Comparison of ENCODE assay signal across 25 cellular contexts in the genomic region with DNA sequence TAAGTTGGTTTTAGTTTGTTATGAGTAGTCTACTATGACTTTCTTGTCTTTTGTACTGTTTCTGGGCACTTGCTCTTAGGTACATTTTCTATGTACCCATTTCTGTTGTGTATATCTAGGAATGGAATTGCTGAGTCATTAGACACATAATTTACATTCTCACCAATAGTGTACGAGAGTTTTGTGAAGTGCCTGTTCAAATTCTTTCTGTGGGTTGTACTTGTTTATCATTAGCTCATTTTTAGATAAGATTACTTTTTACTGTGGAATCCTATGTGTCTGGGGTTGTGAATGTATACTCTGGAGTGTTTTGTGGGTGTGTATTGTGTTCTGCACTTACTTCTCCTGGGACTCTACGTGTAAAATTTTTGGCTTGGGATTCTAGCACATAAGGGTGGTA. TPM values are rescaled to one million over a fixed set of nuclear protein-coding genes. Genes with fewer than 3 reads are reported as not detected.
DNase-seq lines count a peak whose midpoint lies in the region; ATAC-seq, FAIRE-seq and TF ChIP-seq lines count a peak whose summit lies in the region.
"Had no signal": no experiment of that assay in that cellular context is flagged by ENCODE, and none has a peak within 500 bp of the region (broad histone marks: within the 10 kb centered on the region; RNA-seq: fewer than 3 reads in every experiment).

No MANE protein-coding gene starts in this region.

- no peaks in the 10 kb centered on the region for H3K27me3 Mint-ChIP-seq in astrocyte (ENCODE audit: low read depth, unreplicated experiment)
- H3K27me3 Mint-ChIP-seq: activated CD4-positive, alpha-beta T cell treated with anti-CD3 and anti-CD28 coated beads, Interleukin-2, amount 10 ng/mL, durations not matched to agents 7 days and 5 days had no signal

- peaks cover 10% of the 10 kb centered on the region for H3K4me1 Mint-ChIP-seq in astrocyte (ENCODE audit: low read depth, unreplicated experiment)

- H3K36me3 Mint-ChIP-seq in astrocyte (ENCODE audit: low read depth, unreplicated experiment), result no peaks in the 10 kb centered on the region

- H3K9me3 Mint-ChIP-seq in astrocyte (ENCODE audit: unreplicated experiment), result peaks cover 4% of the 10 kb centered on the region

- H3K9me3 ChIP-seq in HCT116 (ENCODE audit: control insufficient read depth in 1 of 2, insufficient read depth in 1 of 2, low read depth in 1 of 2, low read length in 2 of 2) (no peaks in the 10 kb centered on the region), astrocyte (ENCODE audit: insufficient read depth, low read depth, low read length) (no peaks in the 10 kb centered on the region), lower lobe of right lung (no peaks in the 10 kb centered on the region)
- H3K9me3 ChIP-seq: BE2C had no signal

- POLR2A ChIA-PET in HCT116 (lab: Charles Lee), result no interaction called here

- no peaks in the 10 kb centered on the region for H3K9me2 ChIP-seq in HCT116 (ENCODE audit: insufficient read depth)

- no peak for TF ChIP-seq POLR2A in HCT116 (IDR thresholded peaks at IDR 0.05; ENCODE audit: borderline replicate concordance, extremely low read depth, insufficient read depth, insufficient read length)

- H4K20me1 ChIP-seq in HCT116 (ENCODE audit: insufficient read depth) (no peaks in the 10 kb centered on the region), astrocyte (ENCODE audit: insufficient read depth, low read length) (no peaks in the 10 kb centered on the region)

- TF ChIP-seq RAD21 in HCT116 (IDR thresholded peaks at IDR 0.05; ENCODE audit: low read depth), result no peak

- FAIRE-seq in astrocyte (lab: Jason Lieb, UNC), result peak; percentile 70
- FAIRE-seq: colon, HTR-8/SVneo, TTC549 had no signal

- RAD21 ChIA-PET in HCT116 (lab: Charles Lee; ENCODE audit: low non-redundant PET in 1 of 2, low total read pairs in 2 of 2, uncharacterized antibody in 2 of 2, unreplicated experiment in 2 of 2), result no interaction called here

- H2AFZ ChIP-seq in HCT116 (ENCODE audit: low read depth, low read length, poor library complexity, severe bottlenecking) (peak overlapping the region; percentile 17), astrocyte (ENCODE audit: low read depth, low read length) (no peak overlapping the region)

- H3K36me3 ChIP-seq in HCT116 (ENCODE audit: control insufficient read depth in 1 of 2, insufficient read depth in 2 of 2, low read length in 2 of 2) (no peaks in the 10 kb centered on the region), astrocyte (ENCODE audit: insufficient read depth, low read length) (no peaks in the 10 kb centered on the region), lower lobe of right lung (no peaks in the 10 kb centered on the region)
- H3K36me3 ChIP-seq: BE2C had no signal

- H3K9ac ChIP-seq in HCT116 (ENCODE audit: low read length), result no peak overlapping the region
- H3K9ac ChIP-seq in astrocyte (ENCODE audit: low read length), result no peak overlapping the region

- H3K27ac ChIP-seq in HCT116 (ENCODE audit: low read depth, low read length) (no peak overlapping the region), astrocyte (ENCODE audit: low read depth, low read length) (peak overlapping the region; percentile 51), lower lobe of right lung (no peak overlapping the region)

- H3K4me1 ChIP-seq in HCT116 (ENCODE audit: control insufficient read depth in 1 of 2, insufficient read depth in 2 of 2, low read length in 2 of 2) (no peaks in the 10 kb centered on the region), astrocyte (ENCODE audit: insufficient read depth, low read length) (peaks cover 5% of the 10 kb centered on the region), lower lobe of right lung (peaks cover 17% of the 10 kb centered on the region)
- H3K4me1 ChIP-seq: BE2C had no signal

- H3K79me2 ChIP-seq in HCT116 (ENCODE audit: insufficient read depth, low read length), result no peaks in the 10 kb centered on the region
- no peaks in the 10 kb centered on the region for H3K79me2 ChIP-seq in astrocyte (ENCODE audit: insufficient read depth, low read length)

- H3K27me3 ChIP-seq in HCT116 (ENCODE audit: insufficient read depth, low read length), result no peaks in the 10 kb centered on the region
- H3K27me3 ChIP-seq in astrocyte (ENCODE audit: insufficient read depth, low read length), result no peaks in the 10 kb centered on the region
- no peaks in the 10 kb centered on the region for H3K27me3 ChIP-seq in lower lobe of right lung (ENCODE audit: low read depth)
- H3K27me3 ChIP-seq: BE2C had no signal

- peak; percentile 35 to 38 for ATAC-seq in activated CD4-positive, CD25-positive, alpha-beta regulatory T cell treated with anti-CD3 and anti-CD28 coated beads, Interleukin-2, amount 50 U/mL, for 24 hours
- no peak for ATAC-seq in HCT116
- ATAC-seq in lower lobe of right lung, result peak; percentile 53 to 79
- no peak for ATAC-seq in GM21723 (IDR thresholded peaks at IDR 0.05; ENCODE audit: unreplicated experiment)

- CTCF ChIA-PET in HCT116 (lab: Charles Lee), result no interaction called here

- H3K4me3 Mint-ChIP-seq in astrocyte (ENCODE audit: unreplicated experiment), result no peak overlapping the region
- H3K4me3 Mint-ChIP-seq: activated CD4-positive, alpha-beta T cell treated with anti-CD3 and anti-CD28 coated beads, Interleukin-2, amount 10 ng/mL, durations not matched to agents 7 days and 5 days had no signal

- intact Hi-C loops in HCT116 (cut with micrococcal nuclease), result no loop called here
- intact Hi-C loops in lower lobe of right lung (cut with DNase I), result no loop called here

- BruUV-seq in HCT116 (replicated peaks; lab: Mats Ljungman, UMichigan), result no TSS peak

- no peak overlapping the region for H3K4me3 ChIP-seq in HCT116 (replicated peaks in 1 of 2; ENCODE audit: low read depth in 1 of 2, low read length in 2 of 2)
- no peak overlapping the region for H3K4me3 ChIP-seq in astrocyte (ENCODE audit: insufficient read depth, low read depth, low read length)
- no peak overlapping the region for H3K4me3 ChIP-seq in lower lobe of right lung

- no peak for DNase-seq in activated CD4-positive, CD25-positive, alpha-beta regulatory T cell treated with anti-CD3 and anti-CD28 coated beads, Interleukin-2, amount 50 U/mL, for 72 hours
- DNase-seq in HCT116 (ENCODE audit: low read depth, low spot score), result no peak
- DNase-seq in astrocyte (ENCODE audit: low read depth), result peak; percentile 89
- DNase-seq in lower lobe of right lung, result no peak
- no peak for DNase-seq in effector CD4-positive, alpha-beta T cell
- no peak for DNase-seq in cerebellar nuclear complex (lab: John Stamatoyannopoulos, UW)
- DNase-seq: 8988T; activated CD4-positive, alpha-beta T cell treated with anti-CD3 and anti-CD28 coated beads, Interleukin-2, amount 10 ng/mL, durations not matched to agents 7 days and 5 days; aorta; BE2C; GDM1; Kasumi-1; NCI-H1105 treated with DMSO at 0.1 percent for 48 hours; NCI-H2107; NCI-H526 treated with DMSO at 0.1 percent for 48 hours; nucleus accumbens; retina; SHP77; stimulated activated CD4-positive, alpha-beta T cell treated with anti-CD3 and anti-CD28 coated beads, Interleukin-4, amount 100 ng/mL, for 4 hours; SW 1271 had no signal

- no peak overlapping the region for H3K27ac Mint-ChIP-seq in astrocyte (ENCODE audit: unreplicated experiment)
- H3K27ac Mint-ChIP-seq: activated CD4-positive, alpha-beta T cell treated with anti-CD3 and anti-CD28 coated beads, Interleukin-2, amount 10 ng/mL, durations not matched to agents 7 days and 5 days had no signal

- TF ChIP-seq CTCF in HCT116 (IDR thresholded peaks at IDR 0.05 in 2 of 3, conservative IDR thresholded peaks at IDR 0.05 in 1 of 3; ENCODE audit: borderline replicate concordance in 1 of 3, insufficient read depth in 1 of 3, low read depth in 2 of 3, low read length in 2 of 3) (no peak), astrocyte (IDR thresholded peaks at IDR 0.05; ENCODE audit: insufficient read depth, low read depth, low read length) (no peak), lower lobe of right lung (IDR thresholded peaks at IDR 0.05) (no peak)

- H3K4me2 ChIP-seq in HCT116 (ENCODE audit: low read length) (no peak overlapping the region), astrocyte (ENCODE audit: low read length) (no peak overlapping the region)

TF ChIP-seq in HCT116, 20 proteins besides CTCF, POLR2A, EP300 and RAD21 (continues in another document):
- TF ChIP-seq CBX3 (IDR thresholded peaks at IDR 0.05; ENCODE audit: low read depth), result no peak
- TF ChIP-seq, protein P1, sequence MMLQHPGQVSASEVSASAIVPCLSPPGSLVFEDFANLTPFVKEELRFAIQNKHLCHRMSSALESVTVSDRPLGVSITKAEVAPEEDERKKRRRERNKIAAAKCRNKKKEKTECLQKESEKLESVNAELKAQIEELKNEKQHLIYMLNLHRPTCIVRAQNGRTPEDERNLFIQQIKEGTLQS (IDR thresholded peaks at IDR 0.05), result no peak
- no peak for TF ChIP-seq FOSL1 (IDR thresholded peaks at IDR 0.05; ENCODE audit: low read depth)
- TF ChIP-seq POLR2AphosphoS5 (IDR thresholded peaks at IDR 0.05; ENCODE audit: low read depth, low read length), result no peak
- no peak for TF ChIP-seq SIN3A (IDR thresholded peaks at IDR 0.05; ENCODE audit: low read depth)
- no peak for TF ChIP-seq JUND (IDR thresholded peaks at IDR 0.05)
- no peak for TF ChIP-seq ZNF274 (IDR thresholded peaks at IDR 0.05; ENCODE audit: low read depth, low read length)
- TF ChIP-seq EGR1 (IDR thresholded peaks at IDR 0.05; ENCODE audit: low read depth), result no peak
- TF ChIP-seq SP1 (IDR thresholded peaks at IDR 0.05; ENCODE audit: low read depth), result no peak
- no peak for TF ChIP-seq ZFX (IDR thresholded peaks at IDR 0.05)
- no peak for TF ChIP-seq YY1 (IDR thresholded peaks at IDR 0.05; ENCODE audit: extremely low read depth, insufficient replicate concordance, low read depth, low read length)

RNA-seq across cellular contexts. Expression of a gene that starts 36.6 kb away (rescaled TPM):
- total RNA-seq in HCT116 (2021; ENCODE audit: unreplicated experiment), result 0.37 TPM
- polyA plus RNA-seq in HCT116 (2012), result not detected in 2 replicates
- not detected in 2 replicates for total RNA-seq in astrocyte
- total RNA-seq in lower lobe of right lung, result 2.2 TPM

Comparison
In these comparisons a context has a peak if more than half of its experiments do, and no peak if none do; other contexts are left out.
1. ATAC-seq: peak in activated CD4-positive, CD25-positive, alpha-beta regulatory T cell treated with anti-CD3 and anti-CD28 coated beads, Interleukin-2, amount 50 U/mL, for 24 hours (2 of 2) and lower lobe of right lung (2 of 2); none in HCT116 (single experiment) and GM21723 (single experiment).